Comparison of ENCODE assay signal across 17 cellular contexts in genomic region chr6:4164456-4164855, GRCh38. TPM values are rescaled to one million over a fixed set of nuclear protein-coding genes. Genes with fewer than 3 reads are reported as not detected.
DNase-seq lines count a peak whose midpoint lies in the region; ATAC-seq, FAIRE-seq and TF ChIP-seq lines count a peak whose summit lies in the region.
"Had no signal": no experiment of that assay in that cellular context is flagged by ENCODE, and none has a peak within 500 bp of the region (broad histone marks: within the 10 kb centered on the region; RNA-seq: fewer than 3 reads in every experiment).

No MANE protein-coding gene starts in this region.

- DNase-seq in ELR (ENCODE audit: low read depth) (peak; percentile 17), RPMI7951 (ENCODE audit: low read depth) (peak; percentile 6), GM12891 (ENCODE audit: insufficient read length, low spot score) (no peak), RCC 7860 (ENCODE audit: low spot score) (no peak), H4 (ENCODE audit: low spot score) (no peak)
- no peak for DNase-seq in stimulated activated naive B cell treated with anti-CD40 and anti-IgM and Interleukin-4, amounts not matched to agents 10 μg/mL and 1 μg/mL and 100 μg/mL, for 72 hours
- DNase-seq: 8988T; CD4-positive, alpha-beta memory T cell; DMS153; DMS79; GF-D8; GM23248; HCEC 1CT had no signal

- ATAC-seq in stimulated activated naive B cell treated with anti-CD40 and anti-IgM and Interleukin-4, amounts not matched to agents 10 μg/mL and 1 μg/mL and 100 μg/mL, for 72 hours (replicated peaks), result no peak

- H3K27ac Mint-ChIP-seq in brain, result peak overlapping the region in 3 of 5 experiments; percentile 13 to 72 (median 70)
- H3K27ac Mint-ChIP-seq in stimulated activated naive B cell treated with anti-CD40 and anti-IgM and Interleukin-4, amounts not matched to agents 10 μg/mL and 1 μg/mL and 100 μg/mL, for 72 hours, result peak overlapping the region; percentile 33
- H3K27ac Mint-ChIP-seq: CD14-positive monocyte; CD4-positive, alpha-beta memory T cell had no signal

- TF ChIP-seq POLR2A in GM12891 (IDR thresholded peaks at IDR 0.05; ENCODE audit: low read depth, low read length), result no peak

- FAIRE-seq in GM12891 (lab: Jason Lieb, UNC), result no peak
- FAIRE-seq in RCC 7860 (lab: Jason Lieb, UNC), result no peak
- FAIRE-seq: GM19239, H54 had no signal

- H3K9me3 Mint-ChIP-seq in brain, result peaks cover 13 to 21% (median 16%) of the 10 kb centered on the region in 5 experiments
- H3K9me3 Mint-ChIP-seq in stimulated activated naive B cell treated with anti-CD40 and anti-IgM and Interleukin-4, amounts not matched to agents 10 μg/mL and 1 μg/mL and 100 μg/mL, for 72 hours, result no peaks in the 10 kb centered on the region

- peaks cover 4% of the 10 kb centered on the region for H3K27me3 Mint-ChIP-seq in brain
- peaks cover 3 to 14% of the 10 kb centered on the region in 2 donors for H3K27me3 Mint-ChIP-seq in stimulated activated naive B cell treated with anti-CD40 and anti-IgM and Interleukin-4, amounts not matched to agents 10 μg/mL and 1 μg/mL and 100 μg/mL, for 72 hours

- H3K4me3 Mint-ChIP-seq in brain, result no peak overlapping the region
- no peak overlapping the region for H3K4me3 Mint-ChIP-seq in stimulated activated naive B cell treated with anti-CD40 and anti-IgM and Interleukin-4, amounts not matched to agents 10 μg/mL and 1 μg/mL and 100 μg/mL, for 72 hours
- H3K4me3 Mint-ChIP-seq: CD4-positive, alpha-beta memory T cell had no signal

- peaks cover 9% of the 10 kb centered on the region for H3K36me3 Mint-ChIP-seq in brain
- H3K36me3 Mint-ChIP-seq in stimulated activated naive B cell treated with anti-CD40 and anti-IgM and Interleukin-4, amounts not matched to agents 10 μg/mL and 1 μg/mL and 100 μg/mL, for 72 hours, result no peaks in the 10 kb centered on the region
- H3K36me3 Mint-ChIP-seq: CD14-positive monocyte had no signal

- peak in 1 of 2 experiments; percentile 6 for TF ChIP-seq CTCF in brain (conservative IDR thresholded peaks at IDR 0.05)

- H3K4me1 Mint-ChIP-seq in brain, result peaks cover 28% of the 10 kb centered on the region
- H3K4me1 Mint-ChIP-seq in stimulated activated naive B cell treated with anti-CD40 and anti-IgM and Interleukin-4, amounts not matched to agents 10 μg/mL and 1 μg/mL and 100 μg/mL, for 72 hours, result peaks cover 0 to 5% of the 10 kb centered on the region in 2 donors
- H3K4me1 Mint-ChIP-seq: CD14-positive monocyte; CD4-positive, alpha-beta memory T cell had no signal

TF ChIP-seq in GM12891, 5 proteins besides CTCF, POLR2A, EP300 and RAD21:
- TF ChIP-seq SPI1 (IDR thresholded peaks at IDR 0.05; ENCODE audit: low read depth, low read length) (no peak), PAX5 (IDR thresholded peaks at IDR 0.05; ENCODE audit: insufficient read depth, low read length, severe bottlenecking) (no peak), POU2F2 (IDR thresholded peaks at IDR 0.05; ENCODE audit: low read depth, low read length) (no peak), TAF1 (IDR thresholded peaks at IDR 0.05; ENCODE audit: low read depth, low read length) (no peak), POLR2AphosphoS5 (IDR thresholded peaks at IDR 0.05; ENCODE audit: low read depth, low read length) (no peak)

RNA-seq across cellular contexts. Expression of gene ECI2, which starts 29.1 kb away (rescaled TPM):
- total RNA-seq in RPMI7951 (2014; rRNA removed; shearing (Covaris generic)), result 154 and 176 TPM in 2 replicates
- polyA plus RNA-seq in brain (ENCODE audit: insufficient read depth, low read depth, low replicate concordance), result 69.3 TPM
- polyA plus RNA-seq in GM12891 (2012; ENCODE audit: low read depth, missing spikeins), result 45.1 TPM
- total RNA-seq in H4 (2014; rRNA removed; shearing (Covaris generic)), result 95.9 and 111 TPM in 2 replicates

Comparison
In these comparisons a context has a peak if more than half of its experiments do, and no peak if none do; other contexts are left out.
1. DNase-seq: peak in ELR (single experiment) and RPMI7951 (single experiment); none in stimulated activated naive B cell treated with anti-CD40 and anti-IgM and Interleukin-4, amounts not matched to agents 10 μg/mL and 1 μg/mL and 100 μg/mL, for 72 hours (single experiment), GM12891 (single experiment), RCC 7860 (single experiment) and H4 (single experiment).